Comparison of ENCODE assay signal across 13 cellular contexts in genomic region chr6:106790146-106790770, GRCh38.
DNase-seq lines count a peak whose midpoint lies in the region; ATAC-seq and TF ChIP-seq lines count a peak whose summit lies in the region.
"Had no signal": no experiment of that assay in that cellular context is flagged by ENCODE, and none has a peak within 500 bp of the region (broad histone marks: within the 10 kb centered on the region; RNA-seq: fewer than 3 reads in every experiment).

No MANE protein-coding gene starts in this region.

- DNase-seq in GM13976 (ENCODE audit: low spot score) (peak; percentile 33), kidney tubule cell (ENCODE audit: low spot score) (peak; percentile 51), progenitor cell of endocrine pancreas (ENCODE audit: low spot score, unreplicated experiment) (no peak), GM13977 (ENCODE audit: low spot score) (no peak)
- no peak for DNase-seq in activated naive CD4-positive, alpha-beta T cell treated with anti-CD3 and anti-CD28 coated beads, Interleukin-2, amount 50 U/mL, for 16 hours
- DNase-seq: NCI-H1417 treated with DMSO at 0.1 percent for 48 hours, NCI-H2029, NCI-H345, NCI-H526 treated with DMSO at 0.1 percent for 48 hours had no signal

- no peak overlapping the region for H3K9ac ChIP-seq in KMS-11
- H3K9ac ChIP-seq: BLaER1 treated with 17β-estradiol and CSF1 and Interleukin-3, amounts not matched to agents 10 nM and 100 nM had no signal

- peak overlapping the region; percentile 30; the same call in 1 of the 2 replicates for H2AFZ ChIP-seq in KMS-11 (ENCODE audit: low read depth)
- H2AFZ ChIP-seq: PC-9 had no signal

- H3K36me3 Mint-ChIP-seq in progenitor cell of endocrine pancreas (ENCODE audit: insufficient read depth), result no peaks in the 10 kb centered on the region

- peaks cover 55% of the 10 kb centered on the region for H3K4me1 Mint-ChIP-seq in progenitor cell of endocrine pancreas (ENCODE audit: low read depth)

- in situ Hi-C loops in GM13976 (cut with MboI; ENCODE audit: low sequenced_read_pairs, unreplicated experiment) (no loop called here), GM13977 (cut with MboI; ENCODE audit: low pct_unique_long_range_greater_than_20kb, low sequenced_read_pairs, unreplicated experiment) (no loop called here)

- H3K27ac ChIP-seq in KMS-11, result peak overlapping the region; percentile 28; the same call in 1 of the 2 replicates
- H3K27ac ChIP-seq: BLaER1 treated with 17β-estradiol and CSF1 and Interleukin-3, amounts not matched to agents 10 nM and 100 nM; PC-9 had no signal

- no peaks in the 10 kb centered on the region for H3K36me3 ChIP-seq in KMS-11 (ENCODE audit: insufficient read depth)
- H3K36me3 ChIP-seq: BLaER1 treated with 17β-estradiol and CSF1 and Interleukin-3, amounts not matched to agents 10 nM and 100 nM had no signal

- no peaks in the 10 kb centered on the region for H3K27me3 ChIP-seq in KMS-11 (ENCODE audit: insufficient read depth, low read depth)

- TF ChIP-seq CTCF in GM13976 (IDR thresholded peaks at IDR 0.05; ENCODE audit: borderline replicate concordance, control extremely low read depth, extremely low read depth, insufficient read depth, missing control alignments), result no peak
- TF ChIP-seq CTCF in KMS-11 (conservative IDR thresholded peaks at IDR 0.05; ENCODE audit: low read depth, low read length), result no peak
- TF ChIP-seq CTCF in progenitor cell of endocrine pancreas (IDR thresholded peaks at IDR 0.05; ENCODE audit: unreplicated experiment), result no peak
- no peak for TF ChIP-seq CTCF in GM13977 (IDR thresholded peaks at IDR 0.05; ENCODE audit: extremely low read depth, insufficient read depth, missing control alignments)

- H3K9me3 Mint-ChIP-seq in progenitor cell of endocrine pancreas (ENCODE audit: low read depth), result peaks cover 2% of the 10 kb centered on the region

- ATAC-seq in GM21723 (IDR thresholded peaks at IDR 0.05; ENCODE audit: unreplicated experiment), result no peak

- no peaks in the 10 kb centered on the region for H3K79me2 ChIP-seq in KMS-11 (ENCODE audit: insufficient read depth, low read depth)

- no peaks in the 10 kb centered on the region for H4K20me1 ChIP-seq in KMS-11 (ENCODE audit: insufficient read depth)
- H4K20me1 ChIP-seq: BLaER1 treated with 17β-estradiol and CSF1 and Interleukin-3, amounts not matched to agents 10 nM and 100 nM had no signal

- peak overlapping the region; percentile 27; the same call in 1 of the 2 replicates for H3K4me2 ChIP-seq in KMS-11

- H3K27ac Mint-ChIP-seq in progenitor cell of endocrine pancreas, result peak overlapping the region; percentile 81

- no peak overlapping the region for H3K4me3 Mint-ChIP-seq in progenitor cell of endocrine pancreas (ENCODE audit: low read depth)

- H3K4me3 ChIP-seq in KMS-11 (IDR thresholded peaks at IDR 0.05; ENCODE audit: insufficient read depth, low read depth, low read length), result no peak overlapping the region
- H3K4me3 ChIP-seq: BLaER1 treated with 17β-estradiol and CSF1 and Interleukin-3, amounts not matched to agents 10 nM and 100 nM; PC-9 had no signal

- peaks cover 16% of the 10 kb centered on the region for H3K4me1 ChIP-seq in KMS-11 (ENCODE audit: low read depth, poor library complexity, severe bottlenecking)

- no peaks in the 10 kb centered on the region for H3K27me3 Mint-ChIP-seq in progenitor cell of endocrine pancreas

Comparison
In these comparisons a context has a peak if more than half of its experiments do, and no peak if none do; other contexts are left out.
1. DNase-seq: peak in GM13976 (single experiment) and kidney tubule cell (single experiment); none in progenitor cell of endocrine pancreas (single experiment), GM13977 (single experiment) and activated naive CD4-positive, alpha-beta T cell treated with anti-CD3 and anti-CD28 coated beads, Interleukin-2, amount 50 U/mL, for 16 hours (single experiment).